Comparison of ENCODE assay signal across 10 cellular contexts in genomic region chr20:37308098-37309050, GRCh38. TPM values are rescaled to one million over a fixed set of nuclear protein-coding genes. Genes with fewer than 3 reads are reported as not detected.
DNase-seq lines count a peak whose midpoint lies in the region; ATAC-seq, FAIRE-seq and TF ChIP-seq lines count a peak whose summit lies in the region.
"Had no signal": no experiment of that assay in that cellular context is flagged by ENCODE, and none has a peak within 500 bp of the region (broad histone marks: within the 10 kb centered on the region; RNA-seq: fewer than 3 reads in every experiment).

No MANE protein-coding gene starts in this region.

- H3K27ac Mint-ChIP-seq in CD4-positive, CD25-positive, alpha-beta regulatory T cell, result peak overlapping the region in 2 of 3 donors; percentile 82 to 91
- peak overlapping the region in 1 of 2 donors; percentile 17 for H3K27ac Mint-ChIP-seq in effector memory CD8-positive, alpha-beta T cell

- H3K4me1 ChIP-seq in CD4-positive, CD25-positive, alpha-beta regulatory T cell (ENCODE audit: control insufficient read depth, insufficient read depth, low read length, poor library complexity, severe bottlenecking), result peaks cover 3% of the 10 kb centered on the region

- no peak for TF ChIP-seq POLR2A in H54 (IDR thresholded peaks at IDR 0.05; ENCODE audit: low read depth, low read length)

- FAIRE-seq in H54 (lab: Jason Lieb, UNC), result no peak

- DNase-seq in CD4-positive, CD25-positive, alpha-beta regulatory T cell, result peak in 1 of 3 donors; percentile 62
- DNase-seq in Right ventricle myocardium superior (no peak), DMS114 treated with DMSO at 0.1 percent for 48 hours (lab: John Stamatoyannopoulos, UW; ENCODE audit: unreplicated experiment) (no peak), activated gamma-delta T cell treated with Interleukin-2 at 50 U/mL for 16 hours (no peak), H54 (ENCODE audit: insufficient read length, low spot score) (no peak)
- no peak for DNase-seq in effector memory CD8-positive, alpha-beta T cell

- H3K27me3 Mint-ChIP-seq in CD4-positive, CD25-positive, alpha-beta regulatory T cell, result no peaks in the 10 kb centered on the region
- H3K27me3 Mint-ChIP-seq in effector memory CD8-positive, alpha-beta T cell, result no peaks in the 10 kb centered on the region

- intact Hi-C loops in Right ventricle myocardium superior (cut with DNase I), result no loop called here

- no peaks in the 10 kb centered on the region for H3K9me3 Mint-ChIP-seq in CD4-positive, CD25-positive, alpha-beta regulatory T cell
- H3K9me3 Mint-ChIP-seq in effector memory CD8-positive, alpha-beta T cell, result no peaks in the 10 kb centered on the region
- H3K9me3 Mint-ChIP-seq: neural crest cell had no signal

- ATAC-seq in CD4-positive, CD25-positive, alpha-beta regulatory T cell (ENCODE audit: low read depth in 2 of 2), result peak; percentile 31 to 55
- ATAC-seq in GM19372 (IDR thresholded peaks at IDR 0.05; ENCODE audit: low read depth, unreplicated experiment) (peak; percentile 91), HG03159 (IDR thresholded peaks at IDR 0.05; ENCODE audit: unreplicated experiment) (peak; percentile 86), Right ventricle myocardium superior (ENCODE audit: poor library complexity) (peak; percentile 28)
- no peak for ATAC-seq in effector memory CD8-positive, alpha-beta T cell (replicated peaks)

- peaks cover 25% of the 10 kb centered on the region for H3K36me3 ChIP-seq in CD4-positive, CD25-positive, alpha-beta regulatory T cell (ENCODE audit: control insufficient read depth, insufficient read depth, low read length)

- H3K9me3 ChIP-seq in CD4-positive, CD25-positive, alpha-beta regulatory T cell (ENCODE audit: control insufficient read depth in 2 of 2, low read length in 2 of 2), result no peaks in the 10 kb centered on the region

- peaks cover 19% of the 10 kb centered on the region for H3K36me3 Mint-ChIP-seq in CD4-positive, CD25-positive, alpha-beta regulatory T cell
- H3K36me3 Mint-ChIP-seq in effector memory CD8-positive, alpha-beta T cell (ENCODE audit: insufficient read depth), result peaks cover 18% of the 10 kb centered on the region

- H3K4me3 ChIP-seq in CD4-positive, CD25-positive, alpha-beta regulatory T cell (ENCODE audit: low read depth, low read length), result peak overlapping the region; percentile 18

- no peaks in the 10 kb centered on the region for H3K27me3 ChIP-seq in CD4-positive, CD25-positive, alpha-beta regulatory T cell (ENCODE audit: control insufficient read depth, insufficient read depth, low read length)

- H3K4me3 Mint-ChIP-seq in CD4-positive, CD25-positive, alpha-beta regulatory T cell, result no peak overlapping the region
- H3K4me3 Mint-ChIP-seq in effector memory CD8-positive, alpha-beta T cell, result no peak overlapping the region
- H3K4me3 Mint-ChIP-seq: neural crest cell had no signal

- H3K4me1 Mint-ChIP-seq in CD4-positive, CD25-positive, alpha-beta regulatory T cell, result peaks cover 6 to 37% (median 17%) of the 10 kb centered on the region in 4 donors
- H3K4me1 Mint-ChIP-seq in effector memory CD8-positive, alpha-beta T cell (ENCODE audit: low read depth in 2 of 2), result peaks cover 13 to 23% of the 10 kb centered on the region in 2 donors

- no peak overlapping the region for H3K27ac ChIP-seq in CD4-positive, CD25-positive, alpha-beta regulatory T cell (ENCODE audit: insufficient read depth, low read length, poor library complexity, severe bottlenecking)

RNA-seq across cellular contexts. Expression of gene MANBAL, which starts 18.9 kb away (rescaled TPM):
- 6.1 TPM for total RNA-seq in CD4-positive, CD25-positive, alpha-beta regulatory T cell
- polyA plus RNA-seq in CD4-positive, CD25-positive, alpha-beta regulatory T cell, result 10 to 100 TPM; 20.0 to 32.4 (median 28.2) TPM
- 18.6 TPM for total RNA-seq in Right ventricle myocardium superior

RNA-seq across cellular contexts. Expression of gene SRC, which starts 37.6 kb away (rescaled TPM):
- 5.5 TPM for total RNA-seq in CD4-positive, CD25-positive, alpha-beta regulatory T cell
- polyA plus RNA-seq in CD4-positive, CD25-positive, alpha-beta regulatory T cell, result under 1 TPM in 3 of 4 donors, not detected in 1; 0.29 to 0.56 (median 0.55) TPM
- total RNA-seq in Right ventricle myocardium superior, result 6.7 TPM

RNA-seq across cellular contexts. Expression of gene GHRH, which starts 46.8 kb away (rescaled TPM):
- total RNA-seq in CD4-positive, CD25-positive, alpha-beta regulatory T cell, result not detected
- not detected for polyA plus RNA-seq in CD4-positive, CD25-positive, alpha-beta regulatory T cell
- 0.97 TPM for total RNA-seq in Right ventricle myocardium superior
- total RNA-seq: cerebellum, neural crest cell had no signal
